In genomic region chr12:19212245-19212644, GRCh38 we compare ENCODE assay signal across 34 cellular contexts.
"Had no signal": no experiment of that assay in that cellular context is flagged by ENCODE, and none has a peak within 500 bp of the region (broad histone marks: within the 10 kb centered on the region; RNA-seq: fewer than 3 reads in every experiment).

No MANE protein-coding gene starts in this region.

- H3K4me1 Mint-ChIP-seq: activated CD4-positive, alpha-beta memory T cell treated with anti-CD3 and anti-CD28 coated beads, Interleukin-2, amount 10 ng/mL, durations not matched to agents 7 days and 5 days; activated CD4-positive, alpha-beta T cell treated with anti-CD3 and anti-CD28 coated beads for 36 hours; activated CD4-positive, alpha-beta T cell treated with anti-CD3 and anti-CD28 coated beads, Interleukin-2, amount 10 ng/mL, durations not matched to agents 7 days and 5 days; activated naive CD4-positive, alpha-beta T cell treated with anti-CD3 and anti-CD28 coated beads, Interleukin-2, amount 10 ng/mL, durations not matched to agents 7 days and 5 days; activated naive CD4-positive, alpha-beta T cell treated with anti-CD3 and anti-CD28 coated beads, Interleukin-2, amount 50 U/mL, for 24 hours; activated naive CD8-positive, alpha-beta T cell treated with anti-CD3 and anti-CD28 coated beads, Interleukin-2, amount 10 ng/mL, durations not matched to agents 7 days and 5 days; activated naive CD8-positive, alpha-beta T cell treated with anti-CD3 and anti-CD28 coated beads, Interleukin-2, amount 50 U/mL, for 24 hours; central memory CD8-positive, alpha-beta T cell had no signal

- H3K27me3 Mint-ChIP-seq: activated CD4-positive, alpha-beta memory T cell treated with anti-CD3 and anti-CD28 coated beads, Interleukin-2, amount 10 ng/mL, durations not matched to agents 7 days and 5 days; activated CD4-positive, alpha-beta T cell treated with anti-CD3 and anti-CD28 coated beads for 36 hours; activated CD4-positive, alpha-beta T cell treated with anti-CD3 and anti-CD28 coated beads, Interleukin-2, amount 10 ng/mL, durations not matched to agents 7 days and 5 days; activated CD8-positive, alpha-beta memory T cell treated with anti-CD3 and anti-CD28 coated beads, Interleukin-2, amount 10 ng/mL, durations not matched to agents 7 days and 5 days; activated naive CD4-positive, alpha-beta T cell treated with anti-CD3 and anti-CD28 coated beads, Interleukin-2, amount 10 ng/mL, durations not matched to agents 7 days and 5 days; activated naive CD8-positive, alpha-beta T cell treated with anti-CD3 and anti-CD28 coated beads, Interleukin-2, amount 10 ng/mL, durations not matched to agents 7 days and 5 days; activated naive CD8-positive, alpha-beta T cell treated with anti-CD3 and anti-CD28 coated beads, Interleukin-2, amount 50 U/mL, for 24 hours; activated T-cell treated with anti-CD3 and anti-CD28 coated beads, Interleukin-2, amount 50 U/mL, for 24 hours; brain; central memory CD8-positive, alpha-beta T cell had no signal

- H3K27ac Mint-ChIP-seq: activated CD4-positive, alpha-beta memory T cell treated with anti-CD3 and anti-CD28 coated beads, Interleukin-2, amount 10 ng/mL, durations not matched to agents 7 days and 5 days; activated CD4-positive, alpha-beta T cell treated with anti-CD3 and anti-CD28 coated beads for 36 hours; activated CD4-positive, alpha-beta T cell treated with anti-CD3 and anti-CD28 coated beads, Interleukin-2, amount 10 ng/mL, durations not matched to agents 7 days and 5 days; activated CD8-positive, alpha-beta memory T cell treated with anti-CD3 and anti-CD28 coated beads, Interleukin-2, amount 10 ng/mL, durations not matched to agents 7 days and 5 days; activated CD8-positive, alpha-beta T cell treated with anti-CD3 and anti-CD28 coated beads, Interleukin-2, amount 10 ng/mL, durations not matched to agents 7 days and 5 days; activated naive CD4-positive, alpha-beta T cell treated with anti-CD3 and anti-CD28 coated beads, Interleukin-2, amount 10 ng/mL, durations not matched to agents 7 days and 5 days; activated naive CD4-positive, alpha-beta T cell treated with anti-CD3 and anti-CD28 coated beads, Interleukin-2, amount 50 U/mL, for 24 hours; activated naive CD8-positive, alpha-beta T cell; activated naive CD8-positive, alpha-beta T cell treated with anti-CD3 and anti-CD28 coated beads, Interleukin-2, amount 10 ng/mL, durations not matched to agents 7 days and 5 days; activated naive CD8-positive, alpha-beta T cell treated with anti-CD3 and anti-CD28 coated beads, Interleukin-2, amount 50 U/mL, for 24 hours; activated T-cell treated with anti-CD3 and anti-CD28 coated beads, Interleukin-2, amount 50 U/mL, for 24 hours; activated T-helper 2 cell treated with anti-CD3 and anti-CD28 coated beads, Interferon-gamma antibody, Interleukin-2, Interleukin-4, amounts not matched to agents 10 μg/mL and 5 μg/mL and 100 μg/mL, durations not matched to agents 14 hours and 24 hours and 36 hours; brain; T-helper 1 cell treated with Interleukin-12 subunit alpha and Interleukin-12 subunit beta and Interleukin-4 antibody, amounts not matched to agents 30 μg/mL and 1 μg/mL, for 36 hours; T-helper 2 cell treated with Interferon-gamma antibody and Interleukin-4, amounts not matched to agents 5 μg/mL and 100 μg/mL, for 36 hours had no signal

- H3K9me3 Mint-ChIP-seq: activated CD4-positive, alpha-beta memory T cell treated with anti-CD3 and anti-CD28 coated beads, Interleukin-2, amount 10 ng/mL, durations not matched to agents 7 days and 5 days; activated CD4-positive, alpha-beta T cell treated with anti-CD3 and anti-CD28 coated beads, Interleukin-2, amount 10 ng/mL, durations not matched to agents 7 days and 5 days; activated naive CD4-positive, alpha-beta T cell treated with anti-CD3 and anti-CD28 coated beads, Interleukin-2, amount 10 ng/mL, durations not matched to agents 7 days and 5 days; activated naive CD4-positive, alpha-beta T cell treated with anti-CD3 and anti-CD28 coated beads, Interleukin-2, amount 50 U/mL, for 24 hours; activated T-cell treated with anti-CD3 and anti-CD28 coated beads, Interleukin-2, amount 50 U/mL, for 24 hours; activated T-helper 2 cell treated with anti-CD3 and anti-CD28 coated beads, Interferon-gamma antibody, Interleukin-2, Interleukin-4, amounts not matched to agents 10 μg/mL and 5 μg/mL and 100 μg/mL, durations not matched to agents 14 hours and 24 hours and 36 hours; central memory CD8-positive, alpha-beta T cell; T-helper 1 cell treated with Interleukin-12 subunit alpha and Interleukin-12 subunit beta and Interleukin-4 antibody, amounts not matched to agents 30 μg/mL and 1 μg/mL, for 36 hours; T-helper 2 cell treated with Interferon-gamma antibody and Interleukin-4, amounts not matched to agents 5 μg/mL and 100 μg/mL, for 36 hours had no signal

- H3K36me3 Mint-ChIP-seq: activated naive CD4-positive, alpha-beta T cell treated with anti-CD3 and anti-CD28 coated beads, Interleukin-2, amount 10 ng/mL, durations not matched to agents 7 days and 5 days; activated naive CD4-positive, alpha-beta T cell treated with anti-CD3 and anti-CD28 coated beads, Interleukin-2, amount 50 U/mL, for 24 hours; activated naive CD8-positive, alpha-beta T cell; activated naive CD8-positive, alpha-beta T cell treated with anti-CD3 and anti-CD28 coated beads, Interleukin-2, amount 10 ng/mL, durations not matched to agents 7 days and 5 days had no signal

- FAIRE-seq: TTC549 had no signal

- ATAC-seq: activated CD4-positive, alpha-beta T cell treated with anti-CD3 and anti-CD28 coated beads for 36 hours; activated CD4-positive, CD25-positive, alpha-beta regulatory T cell treated with anti-CD3 and anti-CD28 coated beads, Interleukin-2, amount 50 U/mL, for 24 hours; activated CD8-positive, alpha-beta memory T cell treated with anti-CD3 and anti-CD28 coated beads, Interleukin-2, amount 10 ng/mL, durations not matched to agents 7 days and 5 days; activated CD8-positive, alpha-beta T cell treated with anti-CD3 and anti-CD28 coated beads, Interleukin-2, amount 10 ng/mL, durations not matched to agents 7 days and 5 days; activated naive CD8-positive, alpha-beta T cell treated with anti-CD3 and anti-CD28 coated beads, Interleukin-2, amount 50 U/mL, for 24 hours had no signal

- DNase-seq: activated CD4-positive, alpha-beta memory T cell treated with anti-CD3 and anti-CD28 coated beads, Interleukin-2, amount 10 ng/mL, durations not matched to agents 7 days and 5 days; activated CD4-positive, alpha-beta T cell treated with anti-CD3 and anti-CD28 coated beads for 1 hour; activated CD4-positive, alpha-beta T cell treated with anti-CD3 and anti-CD28 coated beads for 36 hours; activated CD4-positive, alpha-beta T cell treated with anti-CD3 and anti-CD28 coated beads for 48 hours; activated CD4-positive, alpha-beta T cell treated with anti-CD3 and anti-CD28 coated beads, Interleukin-2, amount 10 ng/mL, durations not matched to agents 7 days and 5 days; activated CD4-positive, alpha-beta T cell treated with anti-CD3 and anti-CD28 coated beads, Interleukin-2, amount 50 U/mL, for 48 hours; activated CD4-positive, CD25-positive, alpha-beta regulatory T cell; activated CD8-positive, alpha-beta memory T cell treated with anti-CD3 and anti-CD28 coated beads for 24 hours; activated CD8-positive, alpha-beta memory T cell treated with anti-CD3 and anti-CD28 coated beads, Interleukin-2, amount 10 ng/mL, durations not matched to agents 7 days and 5 days; activated CD8-positive, alpha-beta memory T cell treated with anti-CD3 and anti-CD28 coated beads, Interleukin-2, amount 50 U/mL, for 48 hours; activated CD8-positive, alpha-beta T cell treated with anti-CD3 and anti-CD28 coated beads, Interleukin-2, amount 10 ng/mL, durations not matched to agents 7 days and 5 days; activated effector memory CD4-positive, alpha-beta T cell treated with Interleukin-2 at 50 U/mL for 16 hours; activated gamma-delta T cell; activated naive CD4-positive, alpha-beta T cell treated with anti-CD3 and anti-CD28 coated beads, Interleukin-2, amount 10 ng/mL, durations not matched to agents 7 days and 5 days; activated naive CD4-positive, alpha-beta T cell treated with Interleukin-2 at 50 U/mL for 16 hours; activated naive CD8-positive, alpha-beta T cell treated with anti-CD3 and anti-CD28 coated beads, Interleukin-2, amount 10 ng/mL, durations not matched to agents 7 days and 5 days; activated naive CD8-positive, alpha-beta T cell treated with anti-CD3 and anti-CD28 coated beads, Interleukin-2, amount 50 U/mL, for 24 hours; activated T-cell treated with anti-CD3 and anti-CD28 coated beads, Interleukin-2, amount 50 U/mL, for 24 hours; activated T-cell treated with anti-CD3 and anti-CD28 coated beads, Interleukin-2, amount 50 U/mL, for 48 hours; amygdala; anterior cingulate cortex; caudate nucleus; cerebellar nuclear complex; T-helper 2 cell; T-helper 9 cell had no signal

- H3K4me3 Mint-ChIP-seq: activated CD4-positive, alpha-beta memory T cell treated with anti-CD3 and anti-CD28 coated beads, Interleukin-2, amount 10 ng/mL, durations not matched to agents 7 days and 5 days; activated CD4-positive, alpha-beta T cell treated with anti-CD3 and anti-CD28 coated beads for 36 hours; activated CD4-positive, alpha-beta T cell treated with anti-CD3 and anti-CD28 coated beads, Interleukin-2, amount 10 ng/mL, durations not matched to agents 7 days and 5 days; activated CD8-positive, alpha-beta memory T cell treated with anti-CD3 and anti-CD28 coated beads, Interleukin-2, amount 10 ng/mL, durations not matched to agents 7 days and 5 days; activated CD8-positive, alpha-beta T cell treated with anti-CD3 and anti-CD28 coated beads, Interleukin-2, amount 10 ng/mL, durations not matched to agents 7 days and 5 days; activated naive CD4-positive, alpha-beta T cell treated with anti-CD3 and anti-CD28 coated beads, Interleukin-2, amount 10 ng/mL, durations not matched to agents 7 days and 5 days; activated naive CD4-positive, alpha-beta T cell treated with anti-CD3 and anti-CD28 coated beads, Interleukin-2, amount 50 U/mL, for 24 hours; activated naive CD8-positive, alpha-beta T cell; activated naive CD8-positive, alpha-beta T cell treated with anti-CD3 and anti-CD28 coated beads, Interleukin-2, amount 10 ng/mL, durations not matched to agents 7 days and 5 days; activated naive CD8-positive, alpha-beta T cell treated with anti-CD3 and anti-CD28 coated beads, Interleukin-2, amount 50 U/mL, for 24 hours; activated T-cell treated with anti-CD3 and anti-CD28 coated beads, Interleukin-2, amount 50 U/mL, for 24 hours; brain; central memory CD8-positive, alpha-beta T cell; T-helper 1 cell treated with Interleukin-12 subunit alpha and Interleukin-12 subunit beta and Interleukin-4 antibody, amounts not matched to agents 30 μg/mL and 1 μg/mL, for 36 hours; T-helper 2 cell treated with Interferon-gamma antibody and Interleukin-4, amounts not matched to agents 5 μg/mL and 100 μg/mL, for 36 hours had no signal
